ENCODE assay signal across 8 cellular contexts in the genomic region with DNA sequence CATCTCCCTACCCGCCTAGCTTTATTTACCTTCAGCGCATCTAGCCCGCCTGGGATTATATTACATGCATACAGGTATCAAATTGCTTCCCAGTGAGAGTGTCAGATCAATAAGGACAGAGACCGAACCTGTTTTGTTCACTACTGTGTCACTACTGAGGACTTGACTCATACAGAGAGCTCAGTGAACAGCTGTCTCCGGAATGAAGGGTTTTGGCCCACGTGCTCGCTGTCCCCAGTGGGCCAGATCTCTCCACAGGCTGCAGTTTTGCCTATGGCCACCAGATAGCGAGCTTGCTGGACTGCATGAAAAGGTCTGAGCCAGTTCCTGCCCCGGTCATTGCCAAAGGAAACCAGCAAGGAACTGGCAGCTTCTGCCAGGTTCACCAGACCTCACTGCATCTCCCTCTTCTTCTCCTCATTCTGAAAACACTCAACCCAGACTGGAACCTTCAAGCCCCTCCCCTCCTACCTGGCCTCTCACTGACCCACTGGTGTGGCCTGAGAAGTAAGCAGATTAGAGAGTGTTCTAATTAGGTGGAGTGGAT.
DNase-seq lines count a peak whose midpoint lies in the region; ATAC-seq and TF ChIP-seq lines count a peak whose summit lies in the region.

No MANE protein-coding gene starts in this region.

- peak; percentile 31 to 83 (median 67) for TF ChIP-seq CTCF in heart right ventricle (IDR thresholded peaks at IDR 0.05)

- peaks cover 8% of the 10 kb centered on the region for H3K36me3 Mint-ChIP-seq in activated naive CD8-positive, alpha-beta T cell treated with anti-CD3 and anti-CD28 coated beads, Interleukin-2, amount 10 ng/mL, durations not matched to agents 7 days and 5 days

- no peak overlapping the region for H3K4me3 Mint-ChIP-seq in activated naive CD8-positive, alpha-beta T cell treated with anti-CD3 and anti-CD28 coated beads, Interleukin-2, amount 10 ng/mL, durations not matched to agents 7 days and 5 days

- POLR2A ChIA-PET in HEK293T (lab: Yijun Ruan, JAX): no interaction called here
- POLR2A ChIA-PET in activated naive CD8-positive, alpha-beta T cell treated with anti-CD3 and anti-CD28 coated beads, Interleukin-2, amount 10 ng/mL, durations not matched to agents 7 days and 5 days (lab: Charles Lee): interaction anchor here (1.3 kb wide), 1 partner anchor 179 kb away, joined by 4 read pairs; no protein-coding TSS in a partner anchor

- peak; percentile 63 for ATAC-seq in activated naive CD8-positive, alpha-beta T cell treated with anti-CD3 and anti-CD28 coated beads, Interleukin-2, amount 10 ng/mL, durations not matched to agents 7 days and 5 days (ENCODE audit: low read depth)
- peak; percentile 61 to 86 (median 70) for ATAC-seq in heart right ventricle
- ATAC-seq in GM18511 (IDR thresholded peaks at IDR 0.05; ENCODE audit: unreplicated experiment): no peak
- no peak for ATAC-seq in HG02981 (IDR thresholded peaks at IDR 0.05; ENCODE audit: unreplicated experiment)

- H3K27ac Mint-ChIP-seq in activated naive CD8-positive, alpha-beta T cell treated with anti-CD3 and anti-CD28 coated beads, Interleukin-2, amount 10 ng/mL, durations not matched to agents 7 days and 5 days: no peak overlapping the region

- H3K4me1 Mint-ChIP-seq in activated naive CD8-positive, alpha-beta T cell treated with anti-CD3 and anti-CD28 coated beads, Interleukin-2, amount 10 ng/mL, durations not matched to agents 7 days and 5 days: peaks cover 7% of the 10 kb centered on the region

- H3K9me3 ChIP-seq in heart right ventricle: no peaks in the 10 kb centered on the region

- WGBS in heart right ventricle, 2 donors: 49 to 56% methylated on average over 9 of the region's 9 CpGs

- CTCF ChIA-PET in HEK293T (lab: Yijun Ruan, JAX): interaction anchor here (0.6 to 1.7 kb wide), 6 partner anchors 11 to 1016 kb away, joined by 3 to 11 read pairs (median 4); no protein-coding TSS in a partner anchor

- DNase-seq in DMS 273 (lab: John Stamatoyannopoulos, UW; ENCODE audit: unreplicated experiment): peak; percentile 82
- peak; percentile 72 for DNase-seq in HEK293T (ENCODE audit: extremely low spot score)
- peak; percentile 65 for DNase-seq in NCI-H526 treated with DMSO at 0.1 percent for 48 hours (lab: John Stamatoyannopoulos, UW)
- DNase-seq in activated naive CD8-positive, alpha-beta T cell treated with anti-CD3 and anti-CD28 coated beads, Interleukin-2, amount 10 ng/mL, durations not matched to agents 7 days and 5 days: peak; percentile 62
- DNase-seq in heart right ventricle: peak; percentile 38 to 76
- DNase-seq in skeletal muscle cell (ENCODE audit: low read depth): peak; percentile 56

- H3K36me3 ChIP-seq in heart right ventricle: peaks cover 0 to 28% (median 5%) of the 10 kb centered on the region in 9 donors

- no peaks in the 10 kb centered on the region for H3K9me3 Mint-ChIP-seq in activated naive CD8-positive, alpha-beta T cell treated with anti-CD3 and anti-CD28 coated beads, Interleukin-2, amount 10 ng/mL, durations not matched to agents 7 days and 5 days

- no peaks in the 10 kb centered on the region for H3K27me3 Mint-ChIP-seq in activated naive CD8-positive, alpha-beta T cell treated with anti-CD3 and anti-CD28 coated beads, Interleukin-2, amount 10 ng/mL, durations not matched to agents 7 days and 5 days

- no peak overlapping the region for H3K4me3 ChIP-seq in heart right ventricle
- no peak overlapping the region for H3K4me3 ChIP-seq in skeletal muscle cell (ENCODE audit: low read depth, low read length)

- H3K4me1 ChIP-seq in heart right ventricle: peaks cover 0 to 16% (median 0%) of the 10 kb centered on the region in 9 donors

- H3K27ac ChIP-seq in heart right ventricle: no peak overlapping the region

- no peaks in the 10 kb centered on the region for H3K27me3 ChIP-seq in heart right ventricle

- intact Hi-C loops in heart right ventricle (cut with DNase I): loop anchor here in 2 of 10 donors (5.0 to 10.0 kb wide), 2 partner anchors 57 to 419 kb away; no protein-coding TSS in a partner anchor

TF ChIP-seq in HEK293T, 16 proteins besides CTCF, POLR2A, EP300 and RAD21:
- TF ChIP-seq SP1 (IDR thresholded peaks at IDR 0.05): no peak
- TF ChIP-seq L3MBTL2 (conservative IDR thresholded peaks at IDR 0.05): peak; percentile 54; the same call in 1 of the 2 replicates
TF ChIP-seq in HEK293T: peak in this region for 1.

Comparison
In these comparisons a context has a peak if more than half of its experiments do, and no peak if none do; other contexts are left out.
1. ATAC-seq: peak in activated naive CD8-positive, alpha-beta T cell treated with anti-CD3 and anti-CD28 coated beads, Interleukin-2, amount 10 ng/mL, durations not matched to agents 7 days and 5 days (single experiment) and heart right ventricle (8 of 8); none in GM18511 (single experiment) and HG02981 (single experiment).
2. Peak in every context shown above with its lines, with median percentiles within 50 percentile points of each other: DNase-seq.